ENCODE assay signal across 16 cellular contexts in the genomic region with DNA sequence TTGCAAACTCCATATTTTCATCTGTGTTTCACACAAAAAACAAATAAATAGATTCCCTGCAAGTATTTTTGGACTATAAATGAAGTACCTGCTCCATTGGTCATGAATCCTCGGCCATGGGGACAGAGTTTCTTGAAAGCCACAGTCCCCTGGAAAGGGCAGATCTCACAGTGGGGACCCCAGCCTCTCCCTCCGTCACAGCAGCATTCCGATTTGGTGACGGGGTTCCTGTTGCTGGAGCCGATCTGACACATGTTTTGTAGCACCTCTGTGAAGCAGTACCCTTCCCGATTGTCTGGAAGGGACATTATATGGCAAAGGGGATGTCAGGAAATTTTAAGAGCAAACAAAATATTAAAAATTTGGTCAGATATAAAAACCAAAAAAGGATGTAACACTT.
DNase-seq lines count a peak whose midpoint lies in the region; FAIRE-seq and TF ChIP-seq lines count a peak whose summit lies in the region.
"Had no signal": no experiment of that assay in that cellular context is flagged by ENCODE, and none has a peak within 500 bp of the region (broad histone marks: within the 10 kb centered on the region; RNA-seq: fewer than 3 reads in every experiment).

No MANE protein-coding gene starts in this region.

- H3K56ac ChIP-seq in mesendoderm (ENCODE audit: low read length), result no peak overlapping the region

- H2AK5ac ChIP-seq in mesendoderm (ENCODE audit: low read length), result no peak overlapping the region

- peak overlapping the region; percentile 24 for H3K4me3 Mint-ChIP-seq in astrocyte (ENCODE audit: unreplicated experiment)
- H3K4me3 Mint-ChIP-seq: CD4-positive, alpha-beta memory T cell; H9 had no signal

- H3K27ac ChIP-seq in astrocyte (ENCODE audit: low read depth, low read length) (peak overlapping the region; percentile 80), mesendoderm (ENCODE audit: low read depth, low read length) (no peak overlapping the region), subcutaneous abdominal adipose tissue (ENCODE audit: low read depth, low read length) (peak overlapping the region; percentile 43)

- no peak overlapping the region for H3K4ac ChIP-seq in mesendoderm (ENCODE audit: low read depth, low read length)

- no peaks in the 10 kb centered on the region for H3K27me3 ChIP-seq in astrocyte (ENCODE audit: insufficient read depth, low read length)
- H3K27me3 ChIP-seq in mesendoderm (ENCODE audit: insufficient read depth, low read length, poor library complexity), result no peaks in the 10 kb centered on the region
- no peaks in the 10 kb centered on the region for H3K27me3 ChIP-seq in subcutaneous abdominal adipose tissue (ENCODE audit: control insufficient read depth in 5 of 5, insufficient read depth in 4 of 5, low read length in 5 of 5)
- H3K27me3 ChIP-seq: BE2C had no signal

- H4K5ac ChIP-seq in mesendoderm (ENCODE audit: low read length), result no peak overlapping the region

- no peak overlapping the region for H3K23ac ChIP-seq in mesendoderm (ENCODE audit: low read length)

- H3K4me2 ChIP-seq in astrocyte (ENCODE audit: low read length) (peak overlapping the region; percentile 56), mesendoderm (ENCODE audit: low read length) (no peak overlapping the region)

- peaks cover 25% of the 10 kb centered on the region for H3K4me1 Mint-ChIP-seq in astrocyte (ENCODE audit: low read depth, unreplicated experiment)
- H3K4me1 Mint-ChIP-seq: CD4-positive, alpha-beta memory T cell had no signal

- DNase-seq in ELR (ENCODE audit: low read depth), result peak; percentile 53
- DNase-seq in astrocyte (ENCODE audit: low read depth), result no peak
- peak; percentile 73 for DNase-seq in mesendoderm
- DNase-seq in kidney glomerular epithelial cell (lab: John Stamatoyannopoulos, UW), result no peak
- no peak for DNase-seq in urothelium cell line (ENCODE audit: low spot score)
- DNase-seq in nucleus accumbens (lab: John Stamatoyannopoulos, UW), result no peak
- DNase-seq: BE2C; CD4-positive, alpha-beta memory T cell; H9; NCI-H1436 treated with DMSO at 0.1 percent for 48 hours; NCI-H2081 treated with DMSO at 0.1 percent for 48 hours; NCI-H524; SHP77 had no signal

- no peaks in the 10 kb centered on the region for H3K79me2 ChIP-seq in astrocyte (ENCODE audit: insufficient read depth, low read length)
- no peaks in the 10 kb centered on the region for H3K79me2 ChIP-seq in mesendoderm (ENCODE audit: control insufficient read depth, insufficient read depth, low read length)

- H3K4me1 ChIP-seq in astrocyte (ENCODE audit: insufficient read depth, low read length), result peaks cover 30% of the 10 kb centered on the region
- H3K4me1 ChIP-seq in mesendoderm (ENCODE audit: control insufficient read depth, low read depth, low read length), result no peaks in the 10 kb centered on the region
- peaks cover 0 to 12% (median 0%) of the 10 kb centered on the region in 5 donors for H3K4me1 ChIP-seq in subcutaneous abdominal adipose tissue (ENCODE audit: control insufficient read depth in 5 of 5, insufficient read depth in 5 of 5, low read length in 5 of 5)
- H3K4me1 ChIP-seq: BE2C had no signal

- no peaks in the 10 kb centered on the region for H3K9me3 Mint-ChIP-seq in astrocyte (ENCODE audit: unreplicated experiment)
- H3K9me3 Mint-ChIP-seq: CD4-positive, alpha-beta memory T cell; H9 had no signal

- no peak for FAIRE-seq in astrocyte (lab: Jason Lieb, UNC)
- FAIRE-seq in urothelium cell line (lab: Jason Lieb, UNC), result no peak
- FAIRE-seq: D721Med, RCC 7860 had no signal

- no peak overlapping the region for H2BK15ac ChIP-seq in mesendoderm (replicated peaks; ENCODE audit: low read depth)

- peaks cover 64% of the 10 kb centered on the region for H3K36me3 ChIP-seq in astrocyte (ENCODE audit: insufficient read depth, low read length)
- H3K36me3 ChIP-seq in mesendoderm (ENCODE audit: control insufficient read depth, insufficient read depth, low read length), result no peaks in the 10 kb centered on the region
- peaks cover 42 to 75% (median 67%) of the 10 kb centered on the region in 5 donors for H3K36me3 ChIP-seq in subcutaneous abdominal adipose tissue (ENCODE audit: control insufficient read depth in 5 of 5, insufficient read depth in 5 of 5, low read length in 5 of 5)
- H3K36me3 ChIP-seq: BE2C had no signal

- H2BK5ac ChIP-seq in mesendoderm (ENCODE audit: low read length), result no peak overlapping the region

- no CpG with 5 or more reads among the region's 6 CpGs for WGBS in mesendoderm (ENCODE audit: extremely low coverage, insufficient coverage, low lambda C conversion rate)

- H3K9me3 ChIP-seq in astrocyte (ENCODE audit: insufficient read depth, low read depth, low read length) (no peaks in the 10 kb centered on the region), subcutaneous abdominal adipose tissue (ENCODE audit: control insufficient read depth in 5 of 5, low read length in 5 of 5) (no peaks in the 10 kb centered on the region)
- H3K9me3 ChIP-seq: BE2C had no signal

- no peak overlapping the region for H2AFZ ChIP-seq in astrocyte (ENCODE audit: low read depth, low read length)

- H3K27ac Mint-ChIP-seq in astrocyte (ENCODE audit: unreplicated experiment), result peak overlapping the region; percentile 35
- H3K27ac Mint-ChIP-seq: CD4-positive, alpha-beta memory T cell had no signal

- H3K9ac ChIP-seq in astrocyte (ENCODE audit: low read length) (peak overlapping the region; percentile 69), mesendoderm (ENCODE audit: low read length) (no peak overlapping the region), subcutaneous abdominal adipose tissue (ENCODE audit: low read length in 5 of 5) (no peak overlapping the region)

- TF ChIP-seq CTCF in astrocyte (IDR thresholded peaks at IDR 0.05; ENCODE audit: insufficient read depth, low read depth, low read length), result no peak

- H2BK120ac ChIP-seq in mesendoderm (ENCODE audit: low read depth, low read length), result no peak overlapping the region

- H3K18ac ChIP-seq in mesendoderm (ENCODE audit: low read length), result no peak overlapping the region

- H4K8ac ChIP-seq in mesendoderm (ENCODE audit: low read depth, low read length), result no peak overlapping the region

- H3K4me3 ChIP-seq in astrocyte (ENCODE audit: insufficient read depth, low read depth, low read length) (no peak overlapping the region), mesendoderm (ENCODE audit: low read length) (no peak overlapping the region), subcutaneous abdominal adipose tissue (ENCODE audit: low read depth in 1 of 5, low read length in 5 of 5) (no peak overlapping the region)

- no peaks in the 10 kb centered on the region for H3K27me3 Mint-ChIP-seq in astrocyte (ENCODE audit: low read depth, unreplicated experiment)

- peaks cover 32% of the 10 kb centered on the region for H3K36me3 Mint-ChIP-seq in astrocyte (ENCODE audit: low read depth, unreplicated experiment)
- H3K36me3 Mint-ChIP-seq: CD4-positive, alpha-beta memory T cell had no signal

- no peaks in the 10 kb centered on the region for H4K20me1 ChIP-seq in astrocyte (ENCODE audit: insufficient read depth, low read length)

- no peaks in the 10 kb centered on the region for H3K79me1 ChIP-seq in mesendoderm (ENCODE audit: low read length)

Comparison
In these comparisons a context has a peak if more than half of its experiments do, and no peak if none do; other contexts are left out.
1. DNase-seq: peak in ELR (single experiment) and mesendoderm (single experiment); none in astrocyte (single experiment), kidney glomerular epithelial cell (single experiment), urothelium cell line (single experiment) and nucleus accumbens (0 of 56).